9 cellular contexts compared by ENCODE assay signal in genomic region chr17:27323538-27324212, GRCh38. TPM values are rescaled to one million over a fixed set of nuclear protein-coding genes. Genes with fewer than 3 reads are reported as not detected.
DNase-seq lines count a peak whose midpoint lies in the region; ATAC-seq and TF ChIP-seq lines count a peak whose summit lies in the region.
"Had no signal": no experiment of that assay in that cellular context is flagged by ENCODE, and none has a peak within 500 bp of the region (broad histone marks: within the 10 kb centered on the region; RNA-seq: fewer than 3 reads in every experiment).

No MANE protein-coding gene starts in this region.

- H3K27ac ChIP-seq in transverse colon: peak overlapping the region; percentile 39 to 77 (median 60)

- no peak for TF ChIP-seq POLR2A in transverse colon (IDR thresholded peaks at IDR 0.05)

- peak overlapping the region; percentile 75 for H3K27ac Mint-ChIP-seq in MCF 10A (ENCODE audit: low read depth, unreplicated experiment)
- H3K27ac Mint-ChIP-seq in stimulated activated memory B cell treated with anti-CD40 and anti-IgM and Interleukin-4, amounts not matched to agents 10 μg/mL and 1 μg/mL and 100 μg/mL, for 72 hours: no peak overlapping the region

- in situ Hi-C loops in transverse colon (cut with MboI; ENCODE audit: low pct_ligation_motif_present in 1 of 4, low pct_unique_long_range_greater_than_20kb in 1 of 4, low sequenced_read_pairs in 3 of 4): no loop called here

- H3K4me3 Mint-ChIP-seq in MCF 10A (ENCODE audit: unreplicated experiment): no peak overlapping the region
- H3K4me3 Mint-ChIP-seq in stimulated activated memory B cell treated with anti-CD40 and anti-IgM and Interleukin-4, amounts not matched to agents 10 μg/mL and 1 μg/mL and 100 μg/mL, for 72 hours: no peak overlapping the region
- H3K4me3 Mint-ChIP-seq: effector memory CD8-positive, alpha-beta T cell had no signal

- TF ChIP-seq CTCF in MCF 10A (IDR thresholded peaks at IDR 0.05; ENCODE audit: unreplicated experiment) (no peak), transverse colon (IDR thresholded peaks at IDR 0.05) (no peak)

- CTCF ChIA-PET in MCF 10A (lab: Yijun Ruan, JAX): interaction anchor here (0.6 to 2.8 kb wide), 4 partner anchors 13 to 729 kb away, joined by 3 to 6 read pairs (median 3); no protein-coding TSS in a partner anchor

- H3K36me3 Mint-ChIP-seq in MCF 10A (ENCODE audit: insufficient read depth, unreplicated experiment): peaks cover 9% of the 10 kb centered on the region
- peaks cover 10% of the 10 kb centered on the region for H3K36me3 Mint-ChIP-seq in stimulated activated memory B cell treated with anti-CD40 and anti-IgM and Interleukin-4, amounts not matched to agents 10 μg/mL and 1 μg/mL and 100 μg/mL, for 72 hours

- ATAC-seq in GM18870 (IDR thresholded peaks at IDR 0.05; ENCODE audit: unreplicated experiment): no peak
- no peak for ATAC-seq in stimulated activated memory B cell treated with anti-CD40 and anti-IgM and Interleukin-4, amounts not matched to agents 10 μg/mL and 1 μg/mL and 100 μg/mL, for 72 hours
- ATAC-seq: effector memory CD8-positive, alpha-beta T cell had no signal

- POLR2A ChIA-PET in MCF 10A (lab: Yijun Ruan, JAX): interaction anchor here (0.7 to 2.4 kb wide), 5 partner anchors 10 to 29 kb away, joined by 3 to 11 read pairs (median 3); partner anchors contain the start of gene WSB1

- H3K9me3 Mint-ChIP-seq in MCF 10A (ENCODE audit: unreplicated experiment): no peaks in the 10 kb centered on the region
- no peaks in the 10 kb centered on the region for H3K9me3 Mint-ChIP-seq in stimulated activated memory B cell treated with anti-CD40 and anti-IgM and Interleukin-4, amounts not matched to agents 10 μg/mL and 1 μg/mL and 100 μg/mL, for 72 hours
- H3K9me3 Mint-ChIP-seq: effector memory CD8-positive, alpha-beta T cell had no signal

- peaks cover 17 to 40% (median 32%) of the 10 kb centered on the region in 4 donors for H3K4me1 ChIP-seq in transverse colon

- BruUV-seq in MCF 10A (replicated peaks; lab: Mats Ljungman, UMichigan): no TSS peak

- no peaks in the 10 kb centered on the region for H3K36me3 ChIP-seq in transverse colon

- no peaks in the 10 kb centered on the region for H3K9me3 ChIP-seq in transverse colon

- no peaks in the 10 kb centered on the region for H3K27me3 Mint-ChIP-seq in MCF 10A (ENCODE audit: insufficient read depth, unreplicated experiment)
- no peaks in the 10 kb centered on the region for H3K27me3 Mint-ChIP-seq in stimulated activated memory B cell treated with anti-CD40 and anti-IgM and Interleukin-4, amounts not matched to agents 10 μg/mL and 1 μg/mL and 100 μg/mL, for 72 hours
- H3K27me3 Mint-ChIP-seq: effector memory CD8-positive, alpha-beta T cell had no signal

- H3K4me1 Mint-ChIP-seq in MCF 10A (ENCODE audit: insufficient read depth, unreplicated experiment): peaks cover 29% of the 10 kb centered on the region
- H3K4me1 Mint-ChIP-seq in stimulated activated memory B cell treated with anti-CD40 and anti-IgM and Interleukin-4, amounts not matched to agents 10 μg/mL and 1 μg/mL and 100 μg/mL, for 72 hours: peaks cover 4% of the 10 kb centered on the region

- intact Hi-C loops in MCF 10A (cut with micrococcal nuclease) (no loop called here), transverse colon (cut with DNase I; ENCODE audit: low total_unique reads) (no loop called here)

- 28% methylated on average over 7 of the region's 7 CpGs; no CpG with 5 or more reads in 1 of the 2 donors for WGBS in transverse colon (ENCODE audit: low coverage in 1 of 2), 2 donors

- no peak overlapping the region for H3K4me3 ChIP-seq in transverse colon

- no peaks in the 10 kb centered on the region for H3K27me3 ChIP-seq in transverse colon

- TF ChIP-seq EP300 in transverse colon (IDR thresholded peaks at IDR 0.05; ENCODE audit: low read depth): no peak

- DNase-seq in NCI-H1436 (lab: John Stamatoyannopoulos, UW): peak; percentile 14
- no peak for DNase-seq in NCI-H1436 treated with DMSO at 0.1 percent for 48 hours (lab: John Stamatoyannopoulos, UW)
- DNase-seq in MCF 10A (ENCODE audit: unreplicated experiment): peak; percentile 52
- peak; percentile 87 for DNase-seq in islet precursor cell
- peak; percentile 89 for DNase-seq in transverse colon
- DNase-seq in NCI-H2171 (lab: John Stamatoyannopoulos, UW): no peak
- DNase-seq: effector memory CD8-positive, alpha-beta T cell had no signal

RNA-seq across cellular contexts. Expression of gene WSB1, which starts 29.8 kb away (rescaled TPM):
- total RNA-seq in MCF 10A (2022) (93.1 and 145 TPM in 2 replicates), transverse colon (100 to 1,000 TPM in 3 of 4 donors, 10 to 100 TPM in 1; 90.4 to 335 (median 261) TPM)

Comparison
In these comparisons a context has a peak if more than half of its experiments do, and no peak if none do; other contexts are left out.
1. DNase-seq: peak in NCI-H1436 (single experiment), MCF 10A (single experiment), islet precursor cell (single experiment) and transverse colon (single experiment); none in NCI-H1436 treated with DMSO at 0.1 percent for 48 hours (single experiment) and NCI-H2171 (single experiment).